Comparison of ENCODE assay signal across 27 cellular contexts in genomic region chr2:62119313-62119969, GRCh38.
A peak's percentile ranks its signal among the peaks of the same experiment; 100 is the strongest.
DNase-seq lines count a peak whose midpoint lies in the region; ATAC-seq and TF ChIP-seq lines count a peak whose summit lies in the region.
"Had no signal": no experiment of that assay in that cellular context is flagged by ENCODE, and none has a peak within 500 bp of the region (broad histone marks: within the 10 kb centered on the region; RNA-seq: fewer than 3 reads in every experiment).

No MANE protein-coding gene starts in this region.

- H3K79me2 ChIP-seq in Loucy (ENCODE audit: insufficient read depth, low read length) (peaks cover 82% of the 10 kb centered on the region), OCI-LY7 (ENCODE audit: insufficient read depth, low read depth, low read length) (no peaks in the 10 kb centered on the region)

- H3K9me3 Mint-ChIP-seq in effector memory CD8-positive, alpha-beta T cell = no peaks in the 10 kb centered on the region
- no peaks in the 10 kb centered on the region for H3K9me3 Mint-ChIP-seq in immature natural killer cell

- H3K27ac ChIP-seq in BLaER1 (peak overlapping the region; percentile 58; the same call in 1 of the 2 replicates), OCI-LY7 (ENCODE audit: low read depth, low read length, poor library complexity, severe bottlenecking) (peak overlapping the region; percentile 44)
- H3K27ac ChIP-seq: brain microvascular endothelial cell, C4-2B, upper lobe of left lung had no signal

- H3K9ac ChIP-seq in BLaER1 (no peak overlapping the region), Loucy (ENCODE audit: low read depth, low read length, poor library complexity, severe bottlenecking) (peak overlapping the region; percentile 67)

- ATAC-seq in effector memory CD8-positive, alpha-beta T cell (replicated peaks) = no peak
- no peak for ATAC-seq in GM21786 (IDR thresholded peaks at IDR 0.05; ENCODE audit: unreplicated experiment)
- ATAC-seq: activated CD4-positive, alpha-beta T cell treated with anti-CD3 and anti-CD28 coated beads for 36 hours; heart right ventricle; PC-3 had no signal

- intact Hi-C loops in OCI-LY7 (cut with micrococcal nuclease; ENCODE audit: unreplicated experiment) = no loop called here

- TF ChIP-seq CTCF in Loucy (conservative IDR thresholded peaks at IDR 0.05; ENCODE audit: low read length) (no peak), OCI-LY7 (conservative IDR thresholded peaks at IDR 0.05; ENCODE audit: low read length) (no peak)

- POLR2A ChIA-PET in OCI-LY7 (lab: Charles Lee) = interaction anchor here (0.7 to 2.2 kb wide), 3 partner anchors 13 to 37 kb away, joined by 3 to 9 read pairs (median 5); no protein-coding TSS in a partner anchor

- no peak overlapping the region for H2AFZ ChIP-seq in Loucy (ENCODE audit: low read length)
- no peak overlapping the region; the same call in 1 of the 2 replicates for H2AFZ ChIP-seq in OCI-LY7 (ENCODE audit: low read length)

- H3K9me2 ChIP-seq in Loucy (replicated peaks; ENCODE audit: low read depth, low read length) = no peaks in the 10 kb centered on the region
- H3K9me2 ChIP-seq in OCI-LY7 (ENCODE audit: insufficient read depth, low read length) = no peaks in the 10 kb centered on the region

- peaks cover 20 to 22% of the 10 kb centered on the region in 2 donors for H3K4me1 Mint-ChIP-seq in effector memory CD8-positive, alpha-beta T cell (ENCODE audit: low read depth in 2 of 2)
- H3K4me1 Mint-ChIP-seq in immature natural killer cell = peaks cover 38 to 51% of the 10 kb centered on the region in 2 donors
- H3K4me1 Mint-ChIP-seq: activated CD4-positive, alpha-beta T cell treated with anti-CD3 and anti-CD28 coated beads for 36 hours had no signal

- H3K27me3 ChIP-seq in BLaER1 (no peaks in the 10 kb centered on the region), Loucy (ENCODE audit: insufficient read depth, low read length, poor library complexity, severe bottlenecking) (no peaks in the 10 kb centered on the region)
- H3K27me3 ChIP-seq: brain microvascular endothelial cell, heart right ventricle, upper lobe of left lung had no signal

- H3K4me3 ChIP-seq in BLaER1 (no peak overlapping the region), Loucy (ENCODE audit: low read length, poor library complexity, severe bottlenecking) (peak overlapping the region; percentile 39), OCI-LY7 (ENCODE audit: low read depth, low read length, poor library complexity, severe bottlenecking) (no peak overlapping the region)
- H3K4me3 ChIP-seq: heart right ventricle, upper lobe of left lung had no signal

- H3K36me3 ChIP-seq in BLaER1 (no peaks in the 10 kb centered on the region), Loucy (ENCODE audit: insufficient read depth, low read length) (no peaks in the 10 kb centered on the region), OCI-LY7 (ENCODE audit: insufficient read depth, low read length) (no peaks in the 10 kb centered on the region)
- H3K36me3 ChIP-seq: brain microvascular endothelial cell, heart right ventricle, upper lobe of left lung had no signal

- H3K4me3 Mint-ChIP-seq in effector memory CD8-positive, alpha-beta T cell = no peak overlapping the region
- peak overlapping the region in 2 of 5 donors; percentile 8 to 23 for H3K4me3 Mint-ChIP-seq in immature natural killer cell
- H3K4me3 Mint-ChIP-seq: activated CD4-positive, alpha-beta T cell treated with anti-CD3 and anti-CD28 coated beads for 36 hours had no signal

- no peaks in the 10 kb centered on the region for H3K36me3 Mint-ChIP-seq in effector memory CD8-positive, alpha-beta T cell (ENCODE audit: insufficient read depth)
- H3K36me3 Mint-ChIP-seq in immature natural killer cell = peaks cover 0 to 6% (median 6%) of the 10 kb centered on the region in 3 donors

- no peaks in the 10 kb centered on the region for H4K20me1 ChIP-seq in BLaER1
- no peaks in the 10 kb centered on the region for H4K20me1 ChIP-seq in Loucy (ENCODE audit: insufficient read depth, low read length, poor library complexity, severe bottlenecking)
- no peaks in the 10 kb centered on the region for H4K20me1 ChIP-seq in OCI-LY7 (ENCODE audit: insufficient read depth, low read length)

- H3K4me2 ChIP-seq in BLaER1 = peak overlapping the region; percentile 71
- H3K4me2 ChIP-seq in Loucy (ENCODE audit: low read depth, low read length, poor library complexity, severe bottlenecking) = peak overlapping the region; percentile 69
- peak overlapping the region; percentile 53 for H3K4me2 ChIP-seq in OCI-LY7 (ENCODE audit: low read length)

- H3F3A ChIP-seq in Loucy (ENCODE audit: low read depth) = 0 out of 2 replicates have a peak, but pooled peaks cover 9% of the 10 kb centered on the region

- peak overlapping the region; percentile 44 to 46 for H3K27ac Mint-ChIP-seq in effector memory CD8-positive, alpha-beta T cell
- peak overlapping the region in 3 of 6 donors; percentile 24 to 48 (median 26) for H3K27ac Mint-ChIP-seq in immature natural killer cell
- H3K27ac Mint-ChIP-seq: activated CD4-positive, alpha-beta T cell treated with anti-CD3 and anti-CD28 coated beads for 36 hours had no signal

- H3K9me3 ChIP-seq in BLaER1 (peaks cover 7% of the 10 kb centered on the region; the same call in 1 of the 2 replicates), Loucy (ENCODE audit: insufficient read depth, low read depth, low read length) (no peaks in the 10 kb centered on the region), OCI-LY7 (ENCODE audit: low read length) (no peaks in the 10 kb centered on the region)
- H3K9me3 ChIP-seq: heart right ventricle, upper lobe of left lung had no signal

- CTCF ChIA-PET in OCI-LY7 (lab: Charles Lee; ENCODE audit: unreplicated experiment) = no interaction called here

- no TSS peak for BruUV-seq in OCI-LY7 (replicated peaks; lab: Mats Ljungman, UMichigan)

- no peaks in the 10 kb centered on the region for H3K27me3 Mint-ChIP-seq in effector memory CD8-positive, alpha-beta T cell
- H3K27me3 Mint-ChIP-seq in immature natural killer cell (ENCODE audit: low read depth in 3 of 3) = peaks cover 0 to 2% (median 0%) of the 10 kb centered on the region in 3 donors
- H3K27me3 Mint-ChIP-seq: activated CD4-positive, alpha-beta T cell treated with anti-CD3 and anti-CD28 coated beads for 36 hours had no signal

- DNase-seq in OCI-LY7 (ENCODE audit: low spot score) (no peak), HCEC 1CT (no peak), immature natural killer cell (no peak), UCSD-AML1 (lab: John Stamatoyannopoulos, UW; ENCODE audit: unreplicated experiment) (no peak)
- DNase-seq in effector memory CD8-positive, alpha-beta T cell = no peak
- DNase-seq: activated CD4-positive, alpha-beta T cell treated with anti-CD3 and anti-CD28 coated beads for 36 hours; activated CD8-positive, alpha-beta memory T cell treated with anti-CD3 and anti-CD28 coated beads for 24 hours; activated naive CD4-positive, alpha-beta T cell; activated T-cell treated with anti-CD3 and anti-CD28 coated beads, Interleukin-2, amount 50 U/mL, for 1 hour; brain microvascular endothelial cell; DMS 273 treated with DMSO at 0.1 percent for 48 hours; effector CD4-positive, alpha-beta T cell; foreskin fibroblast; heart right ventricle; MM.1S; NCI-H187; NCI-H69; occipital lobe; PC-3; Right ventricle myocardium superior; stimulated activated CD8-positive, alpha-beta memory T cell treated with anti-CD3 and anti-CD28 coated beads, Interleukin-4, amount 100 ng/mL, for 48 hours; T-helper 1 cell; upper lobe of left lung had no signal

- H3K4me1 ChIP-seq in BLaER1 = peaks cover 75% of the 10 kb centered on the region
- H3K4me1 ChIP-seq in Loucy (ENCODE audit: insufficient read depth, low read length, poor library complexity, severe bottlenecking) = peaks cover 67% of the 10 kb centered on the region
- peaks cover 63% of the 10 kb centered on the region for H3K4me1 ChIP-seq in OCI-LY7 (ENCODE audit: insufficient read depth, low read length, poor library complexity, severe bottlenecking)
- H3K4me1 ChIP-seq: upper lobe of left lung had no signal
